22 cellular contexts compared by ENCODE assay signal in the genomic region with DNA sequence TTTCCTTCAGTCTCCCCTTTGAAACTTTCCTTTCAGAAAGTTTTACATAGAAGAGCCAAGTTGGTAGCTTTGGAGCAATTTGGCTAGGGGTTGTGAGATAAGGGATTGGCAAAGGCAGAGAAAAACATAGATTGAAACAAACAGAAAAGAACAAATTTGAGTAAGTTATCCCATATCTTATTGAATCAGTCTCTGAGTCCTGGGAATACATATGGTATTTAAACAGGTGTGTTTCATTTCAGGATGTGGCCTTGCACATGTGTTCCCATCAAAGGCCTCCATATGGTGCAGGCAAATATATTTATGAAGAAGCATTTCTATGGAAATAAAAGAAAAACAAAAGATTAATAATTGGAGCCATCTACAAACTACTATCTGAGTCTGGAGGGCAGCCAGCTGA.
DNase-seq lines count a peak whose midpoint lies in the region; ATAC-seq, FAIRE-seq and TF ChIP-seq lines count a peak whose summit lies in the region.
"Had no signal": no experiment of that assay in that cellular context is flagged by ENCODE, and none has a peak within 500 bp of the region (broad histone marks: within the 10 kb centered on the region; RNA-seq: fewer than 3 reads in every experiment).

No MANE protein-coding gene starts in this region.

- peaks cover 9% of the 10 kb centered on the region; the same call in 1 of the 2 replicates for H3K4me1 ChIP-seq in Caco-2
- H3K4me1 ChIP-seq in pancreas, result peaks cover 0 to 5% (median 0%) of the 10 kb centered on the region in 3 donors
- no peaks in the 10 kb centered on the region for H3K4me1 ChIP-seq in BE2C
- H3K4me1 ChIP-seq: A549, BLaER1 had no signal

- H3K9me3 Mint-ChIP-seq in Caco-2 (ENCODE audit: unreplicated experiment), result peaks cover 7% of the 10 kb centered on the region
- H3K9me3 Mint-ChIP-seq in stimulated activated naive CD8-positive, alpha-beta T cell treated with anti-CD3 and anti-CD28 coated beads, Interleukin-15, amount 100 ng/mL, for 72 hours, result peaks cover under 1 to 25% of the 10 kb centered on the region in 2 donors
- H3K9me3 Mint-ChIP-seq: H9, HFFc6 had no signal

- H3K36me3 Mint-ChIP-seq in Caco-2 (ENCODE audit: insufficient read depth, unreplicated experiment), result no peaks in the 10 kb centered on the region
- H3K36me3 Mint-ChIP-seq: CD14-positive monocyte had no signal

- TF ChIP-seq CTCF in Caco-2 (IDR thresholded peaks at IDR 0.05; ENCODE audit: insufficient read depth in 1 of 2, low read depth in 1 of 2, low read length in 1 of 2, severe bottlenecking in 1 of 2, unreplicated experiment in 1 of 2) (no peak), pancreas (IDR thresholded peaks at IDR 0.05) (no peak), BE2C (IDR thresholded peaks at IDR 0.05; ENCODE audit: low read depth, low read length) (no peak)

- no peaks in the 10 kb centered on the region for H3K27me3 Mint-ChIP-seq in Caco-2 (ENCODE audit: insufficient read depth, unreplicated experiment)
- no peaks in the 10 kb centered on the region for H3K27me3 Mint-ChIP-seq in stimulated activated naive CD8-positive, alpha-beta T cell treated with anti-CD3 and anti-CD28 coated beads, Interleukin-15, amount 100 ng/mL, for 72 hours
- H3K27me3 Mint-ChIP-seq: CD4-positive, alpha-beta T cell; CD8-positive, alpha-beta memory T cell had no signal

- CTCF ChIA-PET in Caco-2 (lab: Charles Lee), result no interaction called here

- H3K27me3 ChIP-seq in Caco-2 (replicated peaks; ENCODE audit: control insufficient read depth, insufficient read depth, low read length), result no peaks in the 10 kb centered on the region
- H3K27me3 ChIP-seq in pancreas, result no peaks in the 10 kb centered on the region
- H3K27me3 ChIP-seq in BE2C, result no peaks in the 10 kb centered on the region
- H3K27me3 ChIP-seq: BLaER1 had no signal

- ATAC-seq in pancreas, result peak in 3 of 4 donors; percentile 46 to 80 (median 75)
- ATAC-seq in stimulated activated naive CD8-positive, alpha-beta T cell treated with anti-CD3 and anti-CD28 coated beads, Interleukin-15, amount 100 ng/mL, for 72 hours, result no peak
- no peak for ATAC-seq in GM21515 (IDR thresholded peaks at IDR 0.05; ENCODE audit: unreplicated experiment)
- ATAC-seq: A549 had no signal

- no peak for FAIRE-seq in pancreas (lab: Jason Lieb, UNC)
- FAIRE-seq: A549, G401.6, GM12892 had no signal

- POLR2A ChIA-PET in Caco-2 (lab: Charles Lee), result no interaction called here

- BruUV-seq in Caco-2 (replicated peaks; lab: Mats Ljungman, UMichigan), result no TSS peak

- H3K27ac Mint-ChIP-seq in Caco-2 (ENCODE audit: unreplicated experiment), result peak overlapping the region; percentile 2
- no peak overlapping the region for H3K27ac Mint-ChIP-seq in stimulated activated naive CD8-positive, alpha-beta T cell treated with anti-CD3 and anti-CD28 coated beads, Interleukin-15, amount 100 ng/mL, for 72 hours
- H3K27ac Mint-ChIP-seq: CD14-positive monocyte; CD4-positive, alpha-beta T cell; CD8-positive, alpha-beta memory T cell; H9; HFFc6 had no signal

- H3K4me3 ChIP-seq in Caco-2 (ENCODE audit: low read depth, low read length) (no peak overlapping the region), pancreas (no peak overlapping the region), BE2C (ENCODE audit: low read depth, low read length) (no peak overlapping the region)
- H3K4me3 ChIP-seq: A549, BLaER1, GM23248 had no signal

- H3K36me3 ChIP-seq in Caco-2 (ENCODE audit: control insufficient read depth, insufficient read depth, low read length) (no peaks in the 10 kb centered on the region), pancreas (no peaks in the 10 kb centered on the region), BE2C (no peaks in the 10 kb centered on the region)
- H3K36me3 ChIP-seq: BLaER1 had no signal

- H3K4me3 Mint-ChIP-seq in Caco-2 (ENCODE audit: unreplicated experiment), result peak overlapping the region; percentile 10
- H3K4me3 Mint-ChIP-seq in stimulated activated naive CD8-positive, alpha-beta T cell treated with anti-CD3 and anti-CD28 coated beads, Interleukin-15, amount 100 ng/mL, for 72 hours, result no peak overlapping the region
- H3K4me3 Mint-ChIP-seq: CD14-positive monocyte; CD4-positive, alpha-beta T cell; CD8-positive, alpha-beta memory T cell; H9; HFFc6 had no signal

- H3K9me3 ChIP-seq in Caco-2 (no peaks in the 10 kb centered on the region), pancreas (no peaks in the 10 kb centered on the region), BE2C (no peaks in the 10 kb centered on the region)
- H3K9me3 ChIP-seq: A549, BLaER1 had no signal

- intact Hi-C loops in Caco-2 (cut with micrococcal nuclease; ENCODE audit: unreplicated experiment) (loop anchor here (5.0 kb wide), 1 partner anchor 45 kb away; no protein-coding TSS in a partner anchor), pancreas (cut with DNase I) (no loop called here)

- H3K27ac ChIP-seq in pancreas, result no peak overlapping the region
- H3K27ac ChIP-seq: A549, BLaER1, GM23248 had no signal

- DNase-seq in Caco-2 (no peak), NCI-H69 (lab: John Stamatoyannopoulos, UW) (peak; percentile 1), pancreas (no peak), BE2C (no peak)
- DNase-seq in stimulated activated naive CD8-positive, alpha-beta T cell treated with anti-CD3 and anti-CD28 coated beads, Interleukin-15, amount 100 ng/mL, for 72 hours, result no peak
- DNase-seq: 8988T; ACHN; AML-193; Calu3; CD4-positive, alpha-beta T cell; CD8-positive, alpha-beta memory T cell; DMS153; DND-41; GM23248; H9; HFFc6 had no signal

- peaks cover 14% of the 10 kb centered on the region for H3K4me1 Mint-ChIP-seq in Caco-2 (ENCODE audit: low read depth, unreplicated experiment)
- no peaks in the 10 kb centered on the region for H3K4me1 Mint-ChIP-seq in stimulated activated naive CD8-positive, alpha-beta T cell treated with anti-CD3 and anti-CD28 coated beads, Interleukin-15, amount 100 ng/mL, for 72 hours
- H3K4me1 Mint-ChIP-seq: CD14-positive monocyte; CD8-positive, alpha-beta memory T cell had no signal

Comparison
In these comparisons a context has a peak if more than half of its experiments do, and no peak if none do; other contexts are left out.
1. ATAC-seq: peak in pancreas (3 of 4); none in stimulated activated naive CD8-positive, alpha-beta T cell treated with anti-CD3 and anti-CD28 coated beads, Interleukin-15, amount 100 ng/mL, for 72 hours (single experiment) and GM21515 (single experiment).